In the genomic region with DNA sequence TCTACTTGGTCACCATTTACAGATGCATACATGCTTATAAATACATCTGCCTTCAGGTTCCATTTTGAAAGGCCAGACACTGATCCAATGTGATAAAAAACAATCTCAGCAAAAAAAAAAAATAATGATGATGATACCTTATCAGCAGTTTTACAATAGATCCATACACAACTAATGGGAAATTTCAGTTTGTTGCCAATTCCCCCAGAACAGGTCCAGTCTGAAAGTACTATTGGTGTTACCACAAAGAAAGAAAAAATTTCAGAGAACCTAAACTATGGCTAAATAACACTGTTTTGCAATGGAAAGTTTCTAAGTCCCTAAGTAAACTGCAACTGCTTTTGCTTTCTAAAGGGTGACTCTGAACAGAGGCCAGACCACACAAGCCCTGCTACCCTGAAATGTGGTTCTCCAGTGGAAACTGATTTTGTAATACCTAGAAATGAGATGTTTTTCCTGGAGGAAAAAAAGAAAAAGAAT, we compare ENCODE assay signal across 1 cellular context.
TF ChIP-seq lines count a peak whose summit lies in the region.

No MANE protein-coding gene starts in this region.

TF ChIP-seq in GM12878, 131 proteins besides CTCF, POLR2A, EP300 and RAD21 (continued from another document):
- TF ChIP-seq, protein P1, sequence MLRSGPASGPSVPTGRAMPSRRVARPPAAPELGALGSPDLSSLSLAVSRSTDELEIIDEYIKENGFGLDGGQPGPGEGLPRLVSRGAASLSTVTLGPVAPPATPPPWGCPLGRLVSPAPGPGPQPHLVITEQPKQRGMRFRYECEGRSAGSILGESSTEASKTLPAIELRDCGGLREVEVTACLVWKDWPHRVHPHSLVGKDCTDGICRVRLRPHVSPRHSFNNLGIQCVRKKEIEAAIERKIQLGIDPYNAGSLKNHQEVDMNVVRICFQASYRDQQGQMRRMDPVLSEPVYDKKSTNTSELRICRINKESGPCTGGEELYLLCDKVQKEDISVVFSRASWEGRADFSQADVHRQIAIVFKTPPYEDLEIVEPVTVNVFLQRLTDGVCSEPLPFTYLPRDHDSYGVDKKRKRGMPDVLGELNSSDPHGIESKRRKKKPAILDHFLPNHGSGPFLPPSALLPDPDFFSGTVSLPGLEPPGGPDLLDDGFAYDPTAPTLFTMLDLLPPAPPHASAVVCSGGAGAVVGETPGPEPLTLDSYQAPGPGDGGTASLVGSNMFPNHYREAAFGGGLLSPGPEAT (IDR thresholded peaks at IDR 0.05; ENCODE audit: low read depth), result peak; percentile 77
- TF ChIP-seq, protein P2, sequence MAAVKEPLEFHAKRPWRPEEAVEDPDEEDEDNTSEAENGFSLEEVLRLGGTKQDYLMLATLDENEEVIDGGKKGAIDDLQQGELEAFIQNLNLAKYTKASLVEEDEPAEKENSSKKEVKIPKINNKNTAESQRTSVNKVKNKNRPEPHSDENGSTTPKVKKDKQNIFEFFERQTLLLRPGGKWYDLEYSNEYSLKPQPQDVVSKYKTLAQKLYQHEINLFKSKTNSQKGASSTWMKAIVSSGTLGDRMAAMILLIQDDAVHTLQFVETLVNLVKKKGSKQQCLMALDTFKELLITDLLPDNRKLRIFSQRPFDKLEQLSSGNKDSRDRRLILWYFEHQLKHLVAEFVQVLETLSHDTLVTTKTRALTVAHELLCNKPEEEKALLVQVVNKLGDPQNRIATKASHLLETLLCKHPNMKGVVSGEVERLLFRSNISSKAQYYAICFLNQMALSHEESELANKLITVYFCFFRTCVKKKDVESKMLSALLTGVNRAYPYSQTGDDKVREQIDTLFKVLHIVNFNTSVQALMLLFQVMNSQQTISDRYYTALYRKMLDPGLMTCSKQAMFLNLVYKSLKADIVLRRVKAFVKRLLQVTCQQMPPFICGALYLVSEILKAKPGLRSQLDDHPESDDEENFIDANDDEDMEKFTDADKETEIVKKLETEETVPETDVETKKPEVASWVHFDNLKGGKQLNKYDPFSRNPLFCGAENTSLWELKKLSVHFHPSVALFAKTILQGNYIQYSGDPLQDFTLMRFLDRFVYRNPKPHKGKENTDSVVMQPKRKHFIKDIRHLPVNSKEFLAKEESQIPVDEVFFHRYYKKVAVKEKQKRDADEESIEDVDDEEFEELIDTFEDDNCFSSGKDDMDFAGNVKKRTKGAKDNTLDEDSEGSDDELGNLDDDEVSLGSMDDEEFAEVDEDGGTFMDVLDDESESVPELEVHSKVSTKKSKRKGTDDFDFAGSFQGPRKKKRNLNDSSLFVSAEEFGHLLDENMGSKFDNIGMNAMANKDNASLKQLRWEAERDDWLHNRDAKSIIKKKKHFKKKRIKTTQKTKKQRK (IDR thresholded peaks at IDR 0.05; ENCODE audit: low read depth, low read length), result no peak
- TF ChIP-seq KLF5 (IDR thresholded peaks at IDR 0.05; ENCODE audit: partially characterized antibody) (no peak), RAD51 (IDR thresholded peaks at IDR 0.05) (no peak), CHD4 (IDR thresholded peaks at IDR 0.05) (0 out of 2 replicates have a peak, but pooled peaks have one; percentile 81), MTA2 (IDR thresholded peaks at IDR 0.05; ENCODE audit: low read depth) (no peak), MTA3 (IDR thresholded peaks at IDR 0.05; ENCODE audit: borderline replicate concordance, low read length) (peak; percentile 71), ATF7 (IDR thresholded peaks at IDR 0.05; ENCODE audit: low read depth) (peak; percentile 48; the same call in 1 of the 2 replicates), IKZF2 (IDR thresholded peaks at IDR 0.05) (peak; percentile 74 to 84)
- TF ChIP-seq, protein P3, sequence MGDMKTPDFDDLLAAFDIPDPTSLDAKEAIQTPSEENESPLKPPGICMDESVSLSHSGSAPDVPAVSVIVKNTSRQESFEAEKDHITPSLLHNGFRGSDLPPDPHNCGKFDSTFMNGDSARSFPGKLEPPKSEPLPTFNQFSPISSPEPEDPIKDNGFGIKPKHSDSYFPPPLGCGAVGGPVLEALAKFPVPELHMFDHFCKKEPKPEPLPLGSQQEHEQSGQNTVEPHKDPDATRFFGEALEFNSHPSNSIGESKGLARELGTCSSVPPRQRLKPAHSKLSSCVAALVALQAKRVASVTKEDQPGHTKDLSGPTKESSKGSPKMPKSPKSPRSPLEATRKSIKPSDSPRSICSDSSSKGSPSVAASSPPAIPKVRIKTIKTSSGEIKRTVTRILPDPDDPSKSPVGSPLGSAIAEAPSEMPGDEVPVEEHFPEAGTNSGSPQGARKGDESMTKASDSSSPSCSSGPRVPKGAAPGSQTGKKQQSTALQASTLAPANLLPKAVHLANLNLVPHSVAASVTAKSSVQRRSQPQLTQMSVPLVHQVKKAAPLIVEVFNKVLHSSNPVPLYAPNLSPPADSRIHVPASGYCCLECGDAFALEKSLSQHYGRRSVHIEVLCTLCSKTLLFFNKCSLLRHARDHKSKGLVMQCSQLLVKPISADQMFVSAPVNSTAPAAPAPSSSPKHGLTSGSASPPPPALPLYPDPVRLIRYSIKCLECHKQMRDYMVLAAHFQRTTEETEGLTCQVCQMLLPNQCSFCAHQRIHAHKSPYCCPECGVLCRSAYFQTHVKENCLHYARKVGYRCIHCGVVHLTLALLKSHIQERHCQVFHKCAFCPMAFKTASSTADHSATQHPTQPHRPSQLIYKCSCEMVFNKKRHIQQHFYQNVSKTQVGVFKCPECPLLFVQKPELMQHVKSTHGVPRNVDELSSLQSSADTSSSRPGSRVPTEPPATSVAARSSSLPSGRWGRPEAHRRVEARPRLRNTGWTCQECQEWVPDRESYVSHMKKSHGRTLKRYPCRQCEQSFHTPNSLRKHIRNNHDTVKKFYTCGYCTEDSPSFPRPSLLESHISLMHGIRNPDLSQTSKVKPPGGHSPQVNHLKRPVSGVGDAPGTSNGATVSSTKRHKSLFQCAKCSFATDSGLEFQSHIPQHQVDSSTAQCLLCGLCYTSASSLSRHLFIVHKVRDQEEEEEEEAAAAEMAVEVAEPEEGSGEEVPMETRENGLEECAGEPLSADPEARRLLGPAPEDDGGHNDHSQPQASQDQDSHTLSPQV (IDR thresholded peaks at IDR 0.05), result no peak
- TF ChIP-seq, protein P4, sequence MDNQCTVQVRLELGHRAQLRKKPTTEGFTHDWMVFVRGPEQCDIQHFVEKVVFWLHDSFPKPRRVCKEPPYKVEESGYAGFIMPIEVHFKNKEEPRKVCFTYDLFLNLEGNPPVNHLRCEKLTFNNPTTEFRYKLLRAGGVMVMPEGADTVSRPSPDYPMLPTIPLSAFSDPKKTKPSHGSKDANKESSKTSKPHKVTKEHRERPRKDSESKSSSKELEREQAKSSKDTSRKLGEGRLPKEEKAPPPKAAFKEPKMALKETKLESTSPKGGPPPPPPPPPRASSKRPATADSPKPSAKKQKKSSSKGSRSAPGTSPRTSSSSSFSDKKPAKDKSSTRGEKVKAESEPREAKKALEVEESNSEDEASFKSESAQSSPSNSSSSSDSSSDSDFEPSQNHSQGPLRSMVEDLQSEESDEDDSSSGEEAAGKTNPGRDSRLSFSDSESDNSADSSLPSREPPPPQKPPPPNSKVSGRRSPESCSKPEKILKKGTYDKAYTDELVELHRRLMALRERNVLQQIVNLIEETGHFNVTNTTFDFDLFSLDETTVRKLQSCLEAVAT (IDR thresholded peaks at IDR 0.05), result peak; percentile 54; the same call in 1 of the 2 replicates
- TF ChIP-seq, protein P5, sequence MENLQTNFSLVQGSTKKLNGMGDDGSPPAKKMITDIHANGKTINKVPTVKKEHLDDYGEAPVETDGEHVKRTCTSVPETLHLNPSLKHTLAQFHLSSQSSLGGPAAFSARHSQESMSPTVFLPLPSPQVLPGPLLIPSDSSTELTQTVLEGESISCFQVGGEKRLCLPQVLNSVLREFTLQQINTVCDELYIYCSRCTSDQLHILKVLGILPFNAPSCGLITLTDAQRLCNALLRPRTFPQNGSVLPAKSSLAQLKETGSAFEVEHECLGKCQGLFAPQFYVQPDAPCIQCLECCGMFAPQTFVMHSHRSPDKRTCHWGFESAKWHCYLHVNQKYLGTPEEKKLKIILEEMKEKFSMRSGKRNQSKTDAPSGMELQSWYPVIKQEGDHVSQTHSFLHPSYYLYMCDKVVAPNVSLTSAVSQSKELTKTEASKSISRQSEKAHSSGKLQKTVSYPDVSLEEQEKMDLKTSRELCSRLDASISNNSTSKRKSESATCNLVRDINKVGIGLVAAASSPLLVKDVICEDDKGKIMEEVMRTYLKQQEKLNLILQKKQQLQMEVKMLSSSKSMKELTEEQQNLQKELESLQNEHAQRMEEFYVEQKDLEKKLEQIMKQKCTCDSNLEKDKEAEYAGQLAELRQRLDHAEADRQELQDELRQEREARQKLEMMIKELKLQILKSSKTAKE (IDR thresholded peaks at IDR 0.05; ENCODE audit: low read depth, poor library complexity, severe bottlenecking), result peak; percentile 55
